ENCODE assay signal across 8 cellular contexts in genomic region chr18:51211552-51211951, GRCh38. TPM values are rescaled to one million over a fixed set of nuclear protein-coding genes. Genes with fewer than 3 reads are reported as not detected.
DNase-seq lines count a peak whose midpoint lies in the region; ATAC-seq, FAIRE-seq and TF ChIP-seq lines count a peak whose summit lies in the region.

No MANE protein-coding gene starts in this region.

- H3K4me3 ChIP-seq in K562 = no peak overlapping the region
- H3K4me3 ChIP-seq in neutrophil (ENCODE audit: low read depth in 1 of 2, low read length in 1 of 2) = no peak overlapping the region

- TF ChIP-seq POLR2A in K562 (conservative IDR thresholded peaks at IDR 0.05) = no peak

- ATAC-seq in GM18861 (IDR thresholded peaks at IDR 0.05; ENCODE audit: unreplicated experiment) (peak; percentile 96), HG02571 (IDR thresholded peaks at IDR 0.05; ENCODE audit: unreplicated experiment) (peak; percentile 90), K562 (peak; percentile 95)

- H3K27ac ChIP-seq in K562 (ENCODE audit: extremely low read depth, low read depth, low read length) (peak overlapping the region; percentile 74; the same call in 2 of the 3 replicates), neutrophil (peak overlapping the region; percentile 62)

- CTCF ChIA-PET in K562 (lab: Yijun Ruan, JAX; ENCODE audit: low intra/inter-chr PET ratio) = no interaction called here

- TF ChIP-seq CTCF in K562 (IDR thresholded peaks at IDR 0.05 in 2 of 3, conservative IDR thresholded peaks at IDR 0.05 in 1 of 3; ENCODE audit: insufficient read depth in 2 of 3, low read depth in 1 of 3, low read length in 3 of 3) (no peak), neutrophil (IDR thresholded peaks at IDR 0.05) (no peak)

- H3K4me2 ChIP-seq in K562 (ENCODE audit: insufficient read depth, low read length) = peak overlapping the region; percentile 37; the same call in 1 of the 2 replicates

- in situ Hi-C loops in K562 (cut with MboI) = no loop called here

- H3K79me2 ChIP-seq in K562 (ENCODE audit: control insufficient read depth, insufficient read depth, low read length) = no peaks in the 10 kb centered on the region

- H3K9ac ChIP-seq in K562 (ENCODE audit: insufficient read depth in 1 of 2, low read depth in 2 of 2, low read length in 2 of 2) = no peak overlapping the region

- peak; percentile 77 for TF ChIP-seq EP300 in K562 (IDR thresholded peaks at IDR 0.05; ENCODE audit: low read length)

- no peaks in the 10 kb centered on the region for H3K9me1 ChIP-seq in K562 (ENCODE audit: control insufficient read depth, insufficient read depth, low read length)

- 11% methylated on average over 4 of the region's 4 CpGs for WGBS in K562 (ENCODE audit: insufficient coverage, low coverage, missing lambda C conversion rate)

- BruUV-seq in K562 (replicated peaks; lab: Mats Ljungman, UMichigan) = no TSS peak

- H2AFZ ChIP-seq in K562 (ENCODE audit: low read depth, low read length) = peak overlapping the region; percentile 87

- H3K36me3 ChIP-seq in K562 (ENCODE audit: control insufficient read depth, insufficient read depth, low read length) = no peaks in the 10 kb centered on the region
- no peaks in the 10 kb centered on the region for H3K36me3 ChIP-seq in neutrophil

- POLR2A ChIA-PET in K562 (lab: Yijun Ruan, JAX) = interaction anchor here (1.0 kb wide), 1 partner anchor 14 kb away, joined by 3 read pairs; the partner anchor contains the start of gene MEX3C

- intact Hi-C loops in K562 (cut with micrococcal nuclease) = no loop called here

- peak; percentile 20 for DNase-seq in NCI-H226
- peak in 2 of 4 experiments; percentile 21 to 54 for DNase-seq in K562 (ENCODE audit: extremely low read depth in 1 of 4, low spot score in 3 of 4)
- no peak for DNase-seq in NAMALWA (ENCODE audit: low spot score)
- DNase-seq in inferior parietal cortex (ENCODE audit: extremely low spot score) = no peak
- DNase-seq in NCI-H1417 (lab: John Stamatoyannopoulos, UW) = no peak

- no peak for TF ChIP-seq RAD21 in K562 (CRISPR knock-in tag; conservative IDR thresholded peaks at IDR 0.05 in 1 of 2, IDR thresholded peaks at IDR 0.05 in 1 of 2)

- FAIRE-seq in K562 (lab: Jason Lieb, UNC) = peak; percentile 71

- peaks cover 0 to 11% of the 10 kb centered on the region in 2 experiments; a peak in 3 of 5 replicates for H3K4me1 ChIP-seq in K562 (replicated peaks in 1 of 2; ENCODE audit: control insufficient read depth in 2 of 2, insufficient read depth in 2 of 2, low read length in 2 of 2)
- peaks cover 11 to 15% of the 10 kb centered on the region in 2 experiments for H3K4me1 ChIP-seq in neutrophil (ENCODE audit: control insufficient read depth in 1 of 2, insufficient read depth in 1 of 2, low read depth in 1 of 2, low read length in 1 of 2)

- H3K27me3 ChIP-seq in K562 (ENCODE audit: control insufficient read depth in 2 of 2, insufficient read depth in 2 of 2, low read length in 2 of 2) (no peaks in the 10 kb centered on the region), neutrophil (no peaks in the 10 kb centered on the region)

- H3K9me3 ChIP-seq in K562 (replicated peaks; ENCODE audit: control insufficient read depth, insufficient read depth, low read depth, low read length) (no peaks in the 10 kb centered on the region), neutrophil (no peaks in the 10 kb centered on the region)

- H4K20me1 ChIP-seq in K562 (replicated peaks; ENCODE audit: control insufficient read depth, insufficient read depth, low read length) = no peaks in the 10 kb centered on the region

TF ChIP-seq in K562, 482 proteins besides CTCF, POLR2A, EP300 and RAD21 (continues in another document):
- no peak for TF ChIP-seq SP2 (IDR thresholded peaks at IDR 0.05; ENCODE audit: extremely low read depth, low read depth, low read length, poor library complexity, severe bottlenecking)
- no peak for TF ChIP-seq ZBTB2 (IDR thresholded peaks at IDR 0.05)
- TF ChIP-seq XRCC3 (IDR thresholded peaks at IDR 0.05) = no peak
- no peak for TF ChIP-seq CBX8 (IDR thresholded peaks at IDR 0.05; ENCODE audit: borderline replicate concordance, extremely low read depth, low read depth, low read length, poor library complexity, severe bottlenecking)
- TF ChIP-seq TEAD1 (CRISPR knock-in tag; IDR thresholded peaks at IDR 0.05) = no peak
- no peak for TF ChIP-seq CREB1 (IDR thresholded peaks at IDR 0.05)
- TF ChIP-seq CREB1 (CRISPR knock-in tag; IDR thresholded peaks at IDR 0.05) = peak; percentile 53; the same call in 1 of the 2 replicates
- TF ChIP-seq U2AF1 (optimal IDR thresholded peaks at IDR 0.05; ENCODE audit: low read depth, low read length) = no peak
- TF ChIP-seq GATAD2B (IDR thresholded peaks at IDR 0.05; ENCODE audit: borderline replicate concordance) = no peak
- TF ChIP-seq RCOR1 (IDR thresholded peaks at IDR 0.05; ENCODE audit: borderline replicate concordance in 1 of 2, low read depth in 2 of 2, low read length in 2 of 2) = peak in 1 of 2 experiments; percentile 64; a peak in 1 of 4 replicates
- TF ChIP-seq PRMT5 (CRISPR knock-in tag; IDR thresholded peaks at IDR 0.05) = no peak
- no peak for TF ChIP-seq GTF2E2 (tag; IDR thresholded peaks at IDR 0.05)
- no peak for TF ChIP-seq FIP1L1 (IDR thresholded peaks at IDR 0.05; ENCODE audit: low read depth, low read length, poor library complexity, severe bottlenecking)
- TF ChIP-seq DACH1 (IDR thresholded peaks at IDR 0.05; ENCODE audit: partially characterized antibody) = no peak
- no peak for TF ChIP-seq TCFL5 (CRISPR knock-in tag; conservative IDR thresholded peaks at IDR 0.05)
- TF ChIP-seq HOMEZ (CRISPR knock-in tag; IDR thresholded peaks at IDR 0.05) = no peak
- peak; percentile 76; the same call in 1 of the 2 replicates for TF ChIP-seq RNF2 (IDR thresholded peaks at IDR 0.05)
- no peak for TF ChIP-seq ILK (tag; IDR thresholded peaks at IDR 0.05; ENCODE audit: borderline replicate concordance, low read depth)
- TF ChIP-seq STAT5B (CRISPR knock-in tag; IDR thresholded peaks at IDR 0.05) = no peak

RNA-seq across cellular contexts. Expression of gene MEX3C, which starts 14.1 kb away (rescaled TPM):
- 15.1 and 26.8 TPM in 2 replicates for total RNA-seq in K562 (2011; cell fraction: chromatin; rRNA removed; ENCODE audit: low replicate concordance)
- total RNA-seq in K562 (2011; cell fraction: nucleolus; rRNA removed) = 8.0 and 10.8 TPM in 2 replicates
- total RNA-seq in K562 (2011; cell fraction: nucleoplasm; rRNA removed) = 13.1 and 19.8 TPM in 2 replicates
- total RNA-seq in K562 (2014; rRNA removed) (7.3 and 8.2 TPM in 2 replicates), K562 (2014; rRNA removed; fragmentation: Illumina TruSeq; extraction: Trizol) (12.3 and 13.3 TPM in 2 replicates), K562 (2015; rRNA removed; fragmentation: Illumina TruSeq; extraction: Trizol) (9.9 and 10.6 TPM in 2 replicates), K562 (2021) (9.3 and 14.0 TPM in 2 replicates)
- polyA plus RNA-seq in K562 (2011; rRNA removed) (11.0 and 13.7 TPM in 2 replicates), K562 (2014; fragmentation: Illumina TruSeq; extraction: Trizol) (12.3 and 14.2 TPM in 2 replicates), K562 (2014; fragmentation: Nextera tagmentation; extraction: Ambion mirVana) (1 to 10 TPM; 2.4 to 2.9 TPM), K562 (2014; rRNA removed) (7.2 TPM in 2 replicates)
- polyA plus RNA-seq in K562 (2011; cell fraction: cytosol; rRNA removed) = 3.5 and 6.1 TPM in 2 replicates
- 8.8 and 10.0 TPM in 2 replicates for polyA plus RNA-seq in K562 (2011; cell fraction: nucleus; rRNA removed)
- 6.6 and 10.5 TPM in 2 replicates for polyA plus RNA-seq in K562 (2012)
- 26.8 and 27.1 TPM in 2 replicates for polyA minus RNA-seq in K562 (2011; rRNA and poly(A)+ RNA removed)
- 6.0 and 6.8 TPM in 2 replicates for polyA minus RNA-seq in K562 (2011; cell fraction: cytosol; rRNA and poly(A)+ RNA removed)
- polyA minus RNA-seq in K562 (2011; cell fraction: nucleus; rRNA and poly(A)+ RNA removed) = 9.6 and 20.1 TPM in 2 replicates
